Comparison of ENCODE assay signal across 8 cellular contexts in the genomic region with DNA sequence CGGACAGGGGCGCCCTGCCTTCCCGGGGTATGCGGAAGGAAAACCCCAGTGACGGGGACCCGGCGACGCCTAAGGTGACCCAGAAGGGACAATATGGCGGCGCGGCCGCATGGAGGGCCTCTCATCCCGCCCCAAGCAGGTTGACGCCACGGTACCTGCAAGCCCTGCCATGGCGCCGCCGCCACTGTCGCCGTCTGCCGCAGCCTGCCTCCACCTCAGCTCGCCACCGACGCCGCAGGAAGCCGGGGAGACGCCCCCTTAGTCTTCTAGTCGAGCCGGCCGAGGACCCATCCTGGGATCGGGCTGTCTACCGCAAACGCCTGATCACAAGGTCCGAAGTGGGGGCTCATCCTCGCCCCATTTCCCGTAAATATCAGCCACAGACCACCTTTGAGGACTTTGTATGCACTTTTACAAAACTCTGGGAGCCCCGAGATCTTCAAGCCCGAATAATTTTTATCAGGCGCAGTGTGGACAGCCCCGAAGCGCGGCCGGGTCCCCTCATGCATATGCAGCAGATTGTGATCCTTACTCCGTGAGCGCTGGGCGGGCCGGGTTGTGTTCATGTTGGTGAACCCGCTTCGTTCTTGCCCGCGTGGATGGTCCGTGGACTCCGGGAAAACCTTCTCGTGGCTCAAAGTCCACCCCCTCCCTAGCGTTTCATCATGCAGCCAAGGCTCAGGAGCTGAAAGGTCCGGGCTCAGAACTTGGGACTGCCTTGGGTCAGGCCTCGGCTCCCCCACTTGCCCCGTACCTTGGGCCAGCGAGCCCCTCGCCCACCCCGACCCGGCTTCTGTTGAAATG. TPM values are rescaled to one million over a fixed set of nuclear protein-coding genes. Genes with fewer than 3 reads are reported as not detected.
DNase-seq lines count a peak whose midpoint lies in the region; ATAC-seq and TF ChIP-seq lines count a peak whose summit lies in the region.

A gene with protein sequence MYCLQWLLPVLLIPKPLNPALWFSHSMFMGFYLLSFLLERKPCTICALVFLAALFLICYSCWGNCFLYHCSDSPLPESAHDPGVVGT (minus strand): TSS at position 239 of the 804 bp plus-strand sequence. CDS start 8,702 bp downstream, outside the sequence.

- H3K27me3 ChIP-seq in heart right ventricle (no peaks in the 10 kb centered on the region), upper lobe of left lung (no peaks in the 10 kb centered on the region)

- DNase-seq in GM12865 (ENCODE audit: low read depth) (peak; percentile 93), NCI-H1694 (lab: John Stamatoyannopoulos, UW) (peak; percentile 71), amniotic epithelial cell (ENCODE audit: low read depth) (peak; percentile 80), heart right ventricle (peak; percentile 92 to 94), progenitor cell of endocrine pancreas (ENCODE audit: low spot score, unreplicated experiment) (peak; percentile 78), upper lobe of left lung (peak; percentile 93 to 95)

- H3K36me3 ChIP-seq in heart right ventricle: no peaks in the 10 kb centered on the region
- no peaks in the 10 kb centered on the region for H3K36me3 ChIP-seq in upper lobe of left lung

- H3K27me3 Mint-ChIP-seq in T-helper 1 cell treated with Interleukin-12 subunit alpha and Interleukin-12 subunit beta and Interleukin-4 antibody, amounts not matched to agents 30 μg/mL and 1 μg/mL, for 36 hours (ENCODE audit: low read depth): peaks cover 4% of the 10 kb centered on the region
- H3K27me3 Mint-ChIP-seq in progenitor cell of endocrine pancreas: no peaks in the 10 kb centered on the region

- WGBS in heart right ventricle, 2 donors: 1% methylated on average over 62 of the region's 62 CpGs
- WGBS in upper lobe of left lung, 2 donors: 0 to 1% methylated on average over 23 to 37 of the region's 62 CpGs

- H3K27ac Mint-ChIP-seq in T-helper 1 cell treated with Interleukin-12 subunit alpha and Interleukin-12 subunit beta and Interleukin-4 antibody, amounts not matched to agents 30 μg/mL and 1 μg/mL, for 36 hours: peak within 1 kb of the TSS; percentile 100
- peak within 1 kb of the TSS; percentile 100 for H3K27ac Mint-ChIP-seq in progenitor cell of endocrine pancreas

- H3K27ac ChIP-seq in heart right ventricle (peak within 1 kb of the TSS; percentile 90 to 99 (median 97)), upper lobe of left lung (peak within 1 kb of the TSS; percentile 91 to 99 (median 97))

- H3K4me1 ChIP-seq in heart right ventricle (peaks cover 21 to 47% (median 37%) of the 10 kb centered on the region in 9 donors), upper lobe of left lung (peaks cover 25 to 47% (median 32%) of the 10 kb centered on the region in 4 donors)

- peak within 1 kb of the TSS; percentile 93 for H3K4me3 Mint-ChIP-seq in T-helper 1 cell treated with Interleukin-12 subunit alpha and Interleukin-12 subunit beta and Interleukin-4 antibody, amounts not matched to agents 30 μg/mL and 1 μg/mL, for 36 hours
- peak within 1 kb of the TSS; percentile 88 for H3K4me3 Mint-ChIP-seq in progenitor cell of endocrine pancreas (ENCODE audit: low read depth)

- peak; percentile 60 to 92 (median 80) for TF ChIP-seq POLR2A in upper lobe of left lung (IDR thresholded peaks at IDR 0.05)

- intact Hi-C loops in heart right ventricle (cut with DNase I): loop anchor here in 3 of 10 donors (5.0 kb wide), 3 partner anchors 121 to 241 kb away; a partner anchor contains a TSS

- TF ChIP-seq CTCF in GM12865 (IDR thresholded peaks at IDR 0.05; ENCODE audit: insufficient read depth, low read depth, low read length, missing control alignments) (no peak), heart right ventricle (IDR thresholded peaks at IDR 0.05) (no peak), progenitor cell of endocrine pancreas (IDR thresholded peaks at IDR 0.05; ENCODE audit: unreplicated experiment) (no peak), upper lobe of left lung (IDR thresholded peaks at IDR 0.05) (no peak)

- peak within 1 kb of the TSS; percentile 80 for H3K4me3 ChIP-seq in GM12865 (ENCODE audit: low read depth, low read length)
- peak within 1 kb of the TSS; percentile 83 to 99 (median 93) for H3K4me3 ChIP-seq in heart right ventricle
- H3K4me3 ChIP-seq in upper lobe of left lung: peak within 1 kb of the TSS; percentile 54 to 100 (median 98)

- no peaks in the 10 kb centered on the region for H3K9me3 Mint-ChIP-seq in T-helper 1 cell treated with Interleukin-12 subunit alpha and Interleukin-12 subunit beta and Interleukin-4 antibody, amounts not matched to agents 30 μg/mL and 1 μg/mL, for 36 hours
- no peaks in the 10 kb centered on the region for H3K9me3 Mint-ChIP-seq in progenitor cell of endocrine pancreas (ENCODE audit: low read depth)

- TF ChIP-seq EP300 in upper lobe of left lung (IDR thresholded peaks at IDR 0.05): no peak

- H3K36me3 Mint-ChIP-seq in T-helper 1 cell treated with Interleukin-12 subunit alpha and Interleukin-12 subunit beta and Interleukin-4 antibody, amounts not matched to agents 30 μg/mL and 1 μg/mL, for 36 hours (ENCODE audit: low read depth): no peaks in the 10 kb centered on the region
- peaks cover 4% of the 10 kb centered on the region for H3K36me3 Mint-ChIP-seq in progenitor cell of endocrine pancreas (ENCODE audit: insufficient read depth)

- peak; percentile 71 for ATAC-seq in HG02840 (IDR thresholded peaks at IDR 0.05; ENCODE audit: low FRiP score, unreplicated experiment)
- ATAC-seq in heart right ventricle: peak; percentile 91 to 95 (median 94)
- peak; percentile 95 to 97 for ATAC-seq in upper lobe of left lung (ENCODE audit: low FRiP score in 2 of 2)

- no peaks in the 10 kb centered on the region for H3K9me3 ChIP-seq in heart right ventricle
- H3K9me3 ChIP-seq in upper lobe of left lung: no peaks in the 10 kb centered on the region

- peaks cover 34% of the 10 kb centered on the region for H3K4me1 Mint-ChIP-seq in T-helper 1 cell treated with Interleukin-12 subunit alpha and Interleukin-12 subunit beta and Interleukin-4 antibody, amounts not matched to agents 30 μg/mL and 1 μg/mL, for 36 hours (ENCODE audit: low read depth)
- peaks cover 39% of the 10 kb centered on the region for H3K4me1 Mint-ChIP-seq in progenitor cell of endocrine pancreas (ENCODE audit: low read depth)

RNA-seq across cellular contexts. Expression of the gene that starts here (rescaled TPM):
- total RNA-seq in heart right ventricle (100 to 1,000 TPM in 1 of 10 donors, 10 to 100 TPM in 9; 66.1 to 106 (median 84.1) TPM), progenitor cell of endocrine pancreas (42.7 and 46.4 TPM in 2 replicates), upper lobe of left lung (10 to 100 TPM; 53.4 to 79.6 (median 66.6) TPM)
- 10 to 100 TPM; 73.3 to 79.3 TPM for polyA plus RNA-seq in heart right ventricle

Comparison
In these comparisons a context has a peak if more than half of its experiments do, and no peak if none do; other contexts are left out.
1. Peak in every context shown above with its lines: DNase-seq, ATAC-seq, H3K4me3 ChIP-seq and H3K27ac ChIP-seq.